ENCODE assay signal across 20 cellular contexts in the genomic region with DNA sequence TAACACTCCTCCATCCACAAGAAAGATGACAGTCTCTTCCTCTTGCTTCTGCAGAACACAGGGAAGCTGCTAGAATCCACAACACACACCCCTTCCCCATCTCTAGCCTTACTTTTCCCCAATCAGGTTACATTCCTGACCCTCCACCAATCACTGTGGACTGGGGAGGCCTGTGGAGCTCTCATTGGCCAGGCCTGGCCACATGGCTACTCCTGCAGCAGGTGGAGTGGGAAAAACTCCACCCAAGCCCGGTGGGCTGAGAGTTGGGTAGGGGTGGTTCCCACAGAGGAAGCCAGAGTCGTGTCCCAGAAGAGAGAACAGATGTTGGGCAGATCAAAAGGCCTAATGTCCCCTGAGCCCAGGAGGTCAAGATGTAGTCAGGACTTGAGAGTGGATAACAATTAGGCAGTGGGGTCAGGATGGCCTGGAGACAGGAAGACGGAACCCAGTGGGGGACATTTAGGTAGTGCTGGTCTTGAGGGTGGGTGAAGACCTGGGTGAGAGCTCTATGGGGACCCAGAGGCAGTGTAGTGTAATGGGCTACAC.
"Had no signal": no experiment of that assay in that cellular context is flagged by ENCODE, and none has a peak within 500 bp of the region (broad histone marks: within the 10 kb centered on the region; RNA-seq: fewer than 3 reads in every experiment).

No MANE protein-coding gene starts in this region.

- ATAC-seq: Panc1, T-cell had no signal

- H3K27ac ChIP-seq: KMS-11, RWPE1 had no signal

- H3K4me2 ChIP-seq: KMS-11, SK-N-SH had no signal

- H3K9me3 ChIP-seq: SK-N-SH had no signal

- H3K9ac ChIP-seq: KMS-11, SK-N-SH had no signal

- DNase-seq: MV-4-11, NCI-H1048, NCI-H1105, NCI-H1417, NCI-H1436 treated with DMSO at 0.1 percent for 48 hours, NCI-H1694, NCI-H1930, NCI-H2081, NCI-H2107, NCI-H2227 treated with DMSO at 0.1 percent for 48 hours, NCI-H524, NCI-H526 treated with DMSO at 0.1 percent for 48 hours, NCI-H748 treated with DMSO at 0.1 percent for 48 hours, SHP77, SK-N-SH, SW 1271, T-cell had no signal

- H3K9me2 ChIP-seq: SK-N-SH had no signal
